In the genomic region with DNA sequence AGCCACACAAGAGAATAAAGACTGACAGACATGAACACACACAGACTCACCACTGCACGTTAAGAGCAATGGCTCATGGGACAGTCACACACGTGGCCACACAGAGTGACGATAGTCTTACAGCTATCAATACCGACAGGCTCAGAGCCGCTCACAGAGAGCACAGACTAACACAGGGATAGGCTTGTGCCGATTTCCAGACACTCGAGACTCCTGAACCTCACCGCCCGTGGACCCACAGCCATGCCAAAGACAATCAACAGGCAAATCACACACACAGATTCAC, we compare ENCODE assay signal across 1 cellular context.
TF ChIP-seq lines count a peak whose summit lies in the region.

No MANE protein-coding gene starts in this region.

TF ChIP-seq in H1, 55 proteins besides CTCF, POLR2A, EP300 and RAD21:
- no peak for TF ChIP-seq EZH2 (IDR thresholded peaks at IDR 0.05; ENCODE audit: low read depth, low read length, severe bottlenecking)
- TF ChIP-seq POU5F1 (IDR thresholded peaks at IDR 0.05; ENCODE audit: low read depth, low read length), result no peak
- no peak for TF ChIP-seq BCL11A (IDR thresholded peaks at IDR 0.05; ENCODE audit: low read depth in 2 of 2, low read length in 2 of 2)
- TF ChIP-seq, protein P1, sequence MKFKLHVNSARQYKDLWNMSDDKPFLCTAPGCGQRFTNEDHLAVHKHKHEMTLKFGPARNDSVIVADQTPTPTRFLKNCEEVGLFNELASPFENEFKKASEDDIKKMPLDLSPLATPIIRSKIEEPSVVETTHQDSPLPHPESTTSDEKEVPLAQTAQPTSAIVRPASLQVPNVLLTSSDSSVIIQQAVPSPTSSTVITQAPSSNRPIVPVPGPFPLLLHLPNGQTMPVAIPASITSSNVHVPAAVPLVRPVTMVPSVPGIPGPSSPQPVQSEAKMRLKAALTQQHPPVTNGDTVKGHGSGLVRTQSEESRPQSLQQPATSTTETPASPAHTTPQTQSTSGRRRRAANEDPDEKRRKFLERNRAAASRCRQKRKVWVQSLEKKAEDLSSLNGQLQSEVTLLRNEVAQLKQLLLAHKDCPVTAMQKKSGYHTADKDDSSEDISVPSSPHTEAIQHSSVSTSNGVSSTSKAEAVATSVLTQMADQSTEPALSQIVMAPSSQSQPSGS (IDR thresholded peaks at IDR 0.05; ENCODE audit: low read length), result no peak
- TF ChIP-seq SIRT6 (IDR thresholded peaks at IDR 0.05; ENCODE audit: low read length), result no peak
- no peak for TF ChIP-seq RNF2 (IDR thresholded peaks at IDR 0.05; ENCODE audit: borderline replicate concordance, low read depth, low read length, missing control alignments, poor library complexity, severe bottlenecking)
- no peak for TF ChIP-seq NANOG (IDR thresholded peaks at IDR 0.05; ENCODE audit: insufficient read depth, low read depth, low read length, poor library complexity, severe bottlenecking)
- TF ChIP-seq RXRA (IDR thresholded peaks at IDR 0.05; ENCODE audit: insufficient read depth, low read depth, low read length), result no peak
- TF ChIP-seq SP1 (IDR thresholded peaks at IDR 0.05; ENCODE audit: low read depth, low read length), result no peak
- TF ChIP-seq, protein P2, sequence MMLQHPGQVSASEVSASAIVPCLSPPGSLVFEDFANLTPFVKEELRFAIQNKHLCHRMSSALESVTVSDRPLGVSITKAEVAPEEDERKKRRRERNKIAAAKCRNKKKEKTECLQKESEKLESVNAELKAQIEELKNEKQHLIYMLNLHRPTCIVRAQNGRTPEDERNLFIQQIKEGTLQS (IDR thresholded peaks at IDR 0.05; ENCODE audit: insufficient read depth, low read depth, low read length), result no peak
- TF ChIP-seq HDAC2 (IDR thresholded peaks at IDR 0.05; ENCODE audit: borderline replicate concordance in 1 of 2, low read depth in 2 of 2, low read length in 2 of 2), result no peak
- TF ChIP-seq PHF8 (conservative IDR thresholded peaks at IDR 0.05; ENCODE audit: low read depth, low read length), result no peak
- no peak for TF ChIP-seq EGR1 (IDR thresholded peaks at IDR 0.05; ENCODE audit: borderline replicate concordance, low read depth, low read length)
- no peak for TF ChIP-seq ZNF274 (IDR thresholded peaks at IDR 0.05; ENCODE audit: borderline replicate concordance, extremely low read depth, low read length)
- TF ChIP-seq TAF7 (optimal IDR thresholded peaks at IDR 0.05; ENCODE audit: borderline replicate concordance, low read depth, low read length), result no peak
- TF ChIP-seq TCF12 (IDR thresholded peaks at IDR 0.05; ENCODE audit: low read depth, low read length), result no peak
- no peak for TF ChIP-seq SP4 (IDR thresholded peaks at IDR 0.05; ENCODE audit: low read length)
